8 cellular contexts compared by ENCODE assay signal in genomic region chr13:33228645-33229445, GRCh38. TPM values are rescaled to one million over a fixed set of nuclear protein-coding genes. Genes with fewer than 3 reads are reported as not detected.
DNase-seq lines count a peak whose midpoint lies in the region; ATAC-seq, FAIRE-seq and TF ChIP-seq lines count a peak whose summit lies in the region.

No MANE protein-coding gene starts in this region.

- H3K9ac ChIP-seq in OCI-LY3 (ENCODE audit: low read length), result no peak overlapping the region

- intact Hi-C loops in lower lobe of right lung (cut with DNase I), result no loop called here

- FAIRE-seq in urothelium cell line (lab: Jason Lieb, UNC), result no peak

- no peaks in the 10 kb centered on the region for H3K79me2 ChIP-seq in OCI-LY3 (ENCODE audit: low read length)

- H3K36me3 ChIP-seq in BE2C (no peaks in the 10 kb centered on the region), OCI-LY3 (replicated peaks; ENCODE audit: low read depth, low read length) (no peaks in the 10 kb centered on the region), lower lobe of right lung (no peaks in the 10 kb centered on the region)

- peaks cover 5% of the 10 kb centered on the region; the same call in 1 of the 2 replicates for H3K9me3 ChIP-seq in BE2C
- peaks cover 6% of the 10 kb centered on the region for H3K9me3 ChIP-seq in OCI-LY3 (ENCODE audit: insufficient read depth, low read length)
- peaks cover 8% of the 10 kb centered on the region for H3K9me3 ChIP-seq in lower lobe of right lung

- no peak overlapping the region for H3K4me3 ChIP-seq in BE2C (ENCODE audit: low read depth, low read length)
- H3K4me3 ChIP-seq in OCI-LY3 (ENCODE audit: low read length), result 0 out of 2 replicates have a peak overlapping the region, but pooled peaks have one; percentile 10
- H3K4me3 ChIP-seq in coronary artery, result no peak overlapping the region
- no peak overlapping the region for H3K4me3 ChIP-seq in lower lobe of right lung

- DNase-seq in BE2C (no peak), coronary artery (ENCODE audit: low spot score) (no peak), lower lobe of right lung (no peak), urothelium cell line (ENCODE audit: low spot score) (peak; percentile 36), activated gamma-delta T cell (lab: John Stamatoyannopoulos, UW) (no peak)

- TF ChIP-seq CTCF in BE2C (IDR thresholded peaks at IDR 0.05; ENCODE audit: low read depth, low read length) (peak; percentile 99), OCI-LY3 (IDR thresholded peaks at IDR 0.05; ENCODE audit: low read depth, low read length) (peak; percentile 93), coronary artery (IDR thresholded peaks at IDR 0.05) (peak; percentile 82), lower lobe of right lung (IDR thresholded peaks at IDR 0.05) (peak; percentile 85)

- H3K27ac ChIP-seq in OCI-LY3 (ENCODE audit: low read length) (no peak overlapping the region), coronary artery (peak overlapping the region; percentile 27 to 44), lower lobe of right lung (peak overlapping the region; percentile 49)

- no peaks in the 10 kb centered on the region for H3K27me3 ChIP-seq in BE2C
- H3K27me3 ChIP-seq in OCI-LY3 (ENCODE audit: low read depth, low read length), result no peaks in the 10 kb centered on the region; the same call in 1 of the 2 replicates
- no peaks in the 10 kb centered on the region for H3K27me3 ChIP-seq in lower lobe of right lung (ENCODE audit: low read depth)

- peak overlapping the region; percentile 45 for H3K4me2 ChIP-seq in OCI-LY3 (ENCODE audit: low read length)

- peak; percentile 88 for ATAC-seq in GM18498 (IDR thresholded peaks at IDR 0.05; ENCODE audit: unreplicated experiment)
- peak; percentile 84 for ATAC-seq in HG03354 (IDR thresholded peaks at IDR 0.05; ENCODE audit: poor library complexity, severe bottlenecking, unreplicated experiment)
- ATAC-seq in lower lobe of right lung, result peak; percentile 70 to 85

- H4K20me1 ChIP-seq in OCI-LY3 (ENCODE audit: insufficient read depth, low read length), result no peaks in the 10 kb centered on the region

- peak overlapping the region; percentile 20; the same call in 1 of the 2 replicates for H2AFZ ChIP-seq in OCI-LY3 (ENCODE audit: low read depth, low read length)

- H3K4me1 ChIP-seq in BE2C (peaks cover 22% of the 10 kb centered on the region), OCI-LY3 (ENCODE audit: low read length) (peaks cover 13% of the 10 kb centered on the region; the same call in 1 of the 2 replicates), lower lobe of right lung (peaks cover 52% of the 10 kb centered on the region)

RNA-seq across cellular contexts. Expression of gene STARD13, which starts 56.7 kb away (rescaled TPM):
- 12.0 TPM for polyA plus RNA-seq in BE2C (2012; ENCODE audit: insufficient read depth, insufficient read length, low read depth)
- total RNA-seq in lower lobe of right lung, result 61.0 TPM
